In the genomic region with DNA sequence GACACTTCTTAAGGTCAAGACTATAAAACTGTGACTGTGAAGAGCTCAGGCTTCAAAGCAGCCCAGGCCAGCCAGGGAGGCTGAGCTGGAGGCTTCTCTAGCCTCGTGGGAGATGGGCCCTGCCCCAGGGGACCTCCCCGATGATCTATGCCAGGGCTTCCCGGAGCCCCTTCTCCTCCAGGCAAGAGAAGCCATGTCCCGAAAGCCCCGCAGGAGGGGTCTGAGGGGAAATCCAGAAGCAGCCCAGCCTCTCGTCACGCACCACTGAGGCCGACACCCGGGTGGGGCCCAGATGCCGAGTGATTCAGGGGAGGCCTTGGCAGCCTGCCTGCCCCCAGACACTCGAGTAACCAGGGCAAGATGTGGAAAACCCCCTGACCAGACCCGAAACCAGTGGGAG, we compare ENCODE assay signal across 14 cellular contexts.
DNase-seq lines count a peak whose midpoint lies in the region; ATAC-seq and TF ChIP-seq lines count a peak whose summit lies in the region.
"Had no signal": no experiment of that assay in that cellular context is flagged by ENCODE, and none has a peak within 500 bp of the region (broad histone marks: within the 10 kb centered on the region; RNA-seq: fewer than 3 reads in every experiment).

No MANE protein-coding gene starts in this region.

- intact Hi-C loops in colonic mucosa (cut with DNase I), result no loop called here

- H3K9me3 ChIP-seq in colonic mucosa, result no peaks in the 10 kb centered on the region
- H3K9me3 ChIP-seq: neutrophil, tibial nerve had no signal

- H3K36me3 ChIP-seq in colonic mucosa, result no peaks in the 10 kb centered on the region
- H3K36me3 ChIP-seq: neutrophil, tibial nerve had no signal

- DNase-seq in ACHN (peak; percentile 33), NCI-H226 (peak; percentile 20), fibroblast of the aortic adventitia (ENCODE audit: low read depth) (peak; percentile 19), colonic mucosa (no peak), 8988T (no peak), ureter (ENCODE audit: low spot score) (no peak)
- DNase-seq: activated naive CD4-positive, alpha-beta T cell treated with anti-CD3 and anti-CD28 coated beads for 36 hours; NCI-H2107; stimulated activated CD4-positive, alpha-beta T cell treated with anti-CD3 and anti-CD28 coated beads, Interleukin-12 subunit alpha, Interleukin-12 subunit beta, amount 100 ng/mL, for 4 hours had no signal

- no peaks in the 10 kb centered on the region for H3K4me1 ChIP-seq in colonic mucosa

- H3K4me3 ChIP-seq in fibroblast of the aortic adventitia (ENCODE audit: low read depth, low read length) (no peak overlapping the region), colonic mucosa (no peak overlapping the region)
- H3K4me3 ChIP-seq: lung, tibial nerve had no signal

- no peak overlapping the region for H3K9ac ChIP-seq in colonic mucosa (ENCODE audit: low read depth in 2 of 2, low read length in 2 of 2)

- in situ Hi-C loops in ACHN (cut with HindIII; ENCODE audit: low pct_ligation_motif_present, low pct_unique_long_range_greater_than_20kb, low sequenced_read_pairs), result no loop called here

- TF ChIP-seq CTCF in fibroblast of the aortic adventitia (IDR thresholded peaks at IDR 0.05; ENCODE audit: insufficient read depth, low read length), result no peak
- no peak for TF ChIP-seq CTCF in colonic mucosa (IDR thresholded peaks at IDR 0.05)

- H3K27ac ChIP-seq in colonic mucosa, result no peak overlapping the region
- H3K27ac ChIP-seq: neutrophil, tibial nerve had no signal

- ATAC-seq in GM19463 (IDR thresholded peaks at IDR 0.05; ENCODE audit: unreplicated experiment) (peak; percentile 79), HG03460 (IDR thresholded peaks at IDR 0.05; ENCODE audit: unreplicated experiment) (no peak)

- no peaks in the 10 kb centered on the region for H3K27me3 ChIP-seq in colonic mucosa
- H3K27me3 ChIP-seq: neutrophil, tibial nerve had no signal

Comparison
In these comparisons a context has a peak if more than half of its experiments do, and no peak if none do; other contexts are left out.
1. DNase-seq: peak in ACHN (single experiment), NCI-H226 (single experiment) and fibroblast of the aortic adventitia (single experiment); none in colonic mucosa (single experiment), 8988T (single experiment) and ureter (single experiment).